9 cellular contexts compared by ENCODE assay signal in genomic region chr16:88922114-88922825, GRCh38. TPM values are rescaled to one million over a fixed set of nuclear protein-coding genes. Genes with fewer than 3 reads are reported as not detected.
A peak's percentile ranks its signal among the peaks of the same experiment; 100 is the strongest.
DNase-seq lines count a peak whose midpoint lies in the region; ATAC-seq and TF ChIP-seq lines count a peak whose summit lies in the region.
"Had no signal": no experiment of that assay in that cellular context is flagged by ENCODE, and none has a peak within 500 bp of the region (broad histone marks: within the 10 kb centered on the region; RNA-seq: fewer than 3 reads in every experiment).

No MANE protein-coding gene starts in this region.

- intact Hi-C loops in lower lobe of right lung (cut with DNase I) (no loop called here), upper lobe of right lung (cut with DNase I) (no loop called here)

- no peak for TF ChIP-seq CTCF in lower lobe of right lung (IDR thresholded peaks at IDR 0.05)
- no peak for TF ChIP-seq CTCF in upper lobe of right lung (IDR thresholded peaks at IDR 0.05)

- H3K9me3 ChIP-seq in lower lobe of right lung (no peaks in the 10 kb centered on the region), upper lobe of right lung (no peaks in the 10 kb centered on the region)
- H3K9me3 ChIP-seq: SJSA1 had no signal

- ATAC-seq in lower lobe of right lung: peak; percentile 59 to 65
- peak; percentile 66 for ATAC-seq in upper lobe of right lung
- no peak for ATAC-seq in GM21360 (IDR thresholded peaks at IDR 0.05; ENCODE audit: unreplicated experiment)

- H3K27me3 ChIP-seq in lower lobe of right lung (ENCODE audit: low read depth) (peaks cover 11% of the 10 kb centered on the region), upper lobe of right lung (no peaks in the 10 kb centered on the region)

- H3K36me3 ChIP-seq in lower lobe of right lung (no peaks in the 10 kb centered on the region), upper lobe of right lung (no peaks in the 10 kb centered on the region)
- H3K36me3 ChIP-seq: SJSA1 had no signal

- H3K4me1 ChIP-seq in lower lobe of right lung: peaks cover 51% of the 10 kb centered on the region
- H3K4me1 ChIP-seq in upper lobe of right lung: peaks cover 49% of the 10 kb centered on the region

- peak; percentile 65 for DNase-seq in HuH-7 (ENCODE audit: low spot score)
- DNase-seq in dermis microvascular lymphatic vessel endothelial cell (ENCODE audit: low read depth in 2 of 2): peak; percentile 20 to 81
- DNase-seq in lower lobe of right lung: peak; percentile 78
- peak; percentile 82 for DNase-seq in upper lobe of right lung
- DNase-seq in activated CD4-positive, alpha-beta T cell treated with anti-CD3 and anti-CD28 coated beads, Interleukin-2, amount 50 U/mL, for 1 hour: no peak
- no peak for DNase-seq in RPMI8226
- DNase-seq: activated naive CD4-positive, alpha-beta T cell treated with anti-CD3 and anti-CD28 coated beads, Interleukin-2, amount 10 ng/mL, durations not matched to agents 7 days and 5 days had no signal

- H3K4me3 ChIP-seq in lower lobe of right lung (peak overlapping the region; percentile 29), upper lobe of right lung (peak overlapping the region; percentile 4)
- H3K4me3 ChIP-seq: SJSA1 had no signal

- H3K27ac ChIP-seq in lower lobe of right lung (peak overlapping the region; percentile 77), upper lobe of right lung (peak overlapping the region; percentile 73)
- H3K27ac ChIP-seq: SJSA1 had no signal

RNA-seq across cellular contexts. Expression of gene CBFA2T3, which starts 54.7 kb away (rescaled TPM):
- total RNA-seq in dermis microvascular lymphatic vessel endothelial cell (under 0.01 TPM in 1 of 2 replicates, not detected in the other), lower lobe of right lung (14.3 TPM), upper lobe of right lung (19.0 TPM)
- total RNA-seq: SJSA1 had no signal

RNA-seq across cellular contexts. Expression of gene PABPN1L, which starts 55.8 kb away (rescaled TPM):
- not detected in 2 replicates for total RNA-seq in dermis microvascular lymphatic vessel endothelial cell
- not detected for total RNA-seq in lower lobe of right lung
- not detected for total RNA-seq in upper lobe of right lung
- total RNA-seq: SJSA1 had no signal

Comparison
In these comparisons a context has a peak if more than half of its experiments do, and no peak if none do; other contexts are left out.
1. DNase-seq: peak in HuH-7 (single experiment), dermis microvascular lymphatic vessel endothelial cell (2 of 2), lower lobe of right lung (single experiment) and upper lobe of right lung (single experiment); none in activated CD4-positive, alpha-beta T cell treated with anti-CD3 and anti-CD28 coated beads, Interleukin-2, amount 50 U/mL, for 1 hour (single experiment) and RPMI8226 (single experiment).
2. RNA of gene CBFA2T3, which starts 54.7 kb away (total RNA-seq): 19.0 TPM in upper lobe of right lung (single experiment) and 14.3 TPM in lower lobe of right lung (single experiment); under 0.01 TPM in dermis microvascular lymphatic vessel endothelial cell; every median in the first group is over 10 times any median in the second.